ENCODE assay signal across 1 cellular context in genomic region chr2:235762832-235763598, GRCh38.
TF ChIP-seq lines count a peak whose summit lies in the region.

No MANE protein-coding gene starts in this region.

TF ChIP-seq in HCT116, 20 proteins besides CTCF, POLR2A, EP300 and RAD21 (continued from another document):
- TF ChIP-seq ATF3 (IDR thresholded peaks at IDR 0.05) (no peak), ZBTB33 (IDR thresholded peaks at IDR 0.05; ENCODE audit: extremely low read depth, insufficient replicate concordance, low read length) (no peak), CBX3 (IDR thresholded peaks at IDR 0.05; ENCODE audit: low read depth) (no peak), CEBPB (IDR thresholded peaks at IDR 0.05; ENCODE audit: low read depth) (no peak), YY1 (IDR thresholded peaks at IDR 0.05; ENCODE audit: extremely low read depth, insufficient replicate concordance, low read depth, low read length) (no peak)
